In the genomic region with DNA sequence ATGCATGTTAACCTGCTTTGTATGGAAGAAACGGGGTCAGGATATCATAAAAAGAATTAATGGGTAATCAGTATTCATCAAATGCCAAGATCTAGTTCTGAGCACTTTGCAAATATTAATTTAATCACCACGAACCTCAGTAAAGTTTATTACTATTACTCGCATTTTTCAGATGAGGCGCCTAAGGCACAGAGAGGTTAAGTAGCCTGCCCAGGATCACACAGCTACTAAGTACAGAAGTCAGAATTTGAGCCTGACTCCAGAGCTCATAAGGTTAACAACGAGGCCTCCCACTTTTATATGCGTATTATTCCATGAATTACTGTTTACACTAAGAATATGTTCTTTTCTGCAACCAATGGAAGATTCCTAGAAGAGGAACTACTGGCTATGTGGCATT, we compare ENCODE assay signal across 9 cellular contexts.
A peak's percentile ranks its signal among the peaks of the same experiment; 100 is the strongest.
DNase-seq lines count a peak whose midpoint lies in the region; ATAC-seq and TF ChIP-seq lines count a peak whose summit lies in the region.
"Had no signal": no experiment of that assay in that cellular context is flagged by ENCODE, and none has a peak within 500 bp of the region (broad histone marks: within the 10 kb centered on the region; RNA-seq: fewer than 3 reads in every experiment).

No MANE protein-coding gene starts in this region.

- peak overlapping the region; percentile 67 for H3K4me3 Mint-ChIP-seq in activated naive CD8-positive, alpha-beta T cell treated with anti-CD3 and anti-CD28 coated beads, Interleukin-2, amount 50 U/mL, for 24 hours
- peak overlapping the region; percentile 68 for H3K4me3 Mint-ChIP-seq in mesothelial cell of epicardium

- DNase-seq in left ventricle myocardium inferior (no peak), Right ventricle myocardium inferior (ENCODE audit: missing footprints) (no peak), mesothelial cell of epicardium (ENCODE audit: low spot score in 2 of 2, unreplicated experiment in 2 of 2) (no peak), vagina (ENCODE audit: extremely low spot score in 2 of 2) (no peak), NCI-H2081 treated with DMSO at 0.1 percent for 48 hours (lab: John Stamatoyannopoulos, UW) (no peak), WERI-Rb-1 (no peak)
- no peak for DNase-seq in activated naive CD8-positive, alpha-beta T cell treated with anti-CD3 and anti-CD28 coated beads, Interleukin-2, amount 50 U/mL, for 24 hours
- DNase-seq: IMR-90 had no signal

- H3K36me3 Mint-ChIP-seq in activated naive CD8-positive, alpha-beta T cell treated with anti-CD3 and anti-CD28 coated beads, Interleukin-2, amount 50 U/mL, for 24 hours (ENCODE audit: low read depth), result no peaks in the 10 kb centered on the region
- no peaks in the 10 kb centered on the region for H3K36me3 Mint-ChIP-seq in mesothelial cell of epicardium

- H3K4me3 ChIP-seq in left ventricle myocardium inferior (peak overlapping the region; percentile 69), vagina (no peak overlapping the region), WERI-Rb-1 (ENCODE audit: low read depth, low read length) (no peak overlapping the region)

- H3K27me3 Mint-ChIP-seq in activated naive CD8-positive, alpha-beta T cell treated with anti-CD3 and anti-CD28 coated beads, Interleukin-2, amount 50 U/mL, for 24 hours, result no peaks in the 10 kb centered on the region
- H3K27me3 Mint-ChIP-seq in mesothelial cell of epicardium (ENCODE audit: low read depth), result peaks cover 4% of the 10 kb centered on the region

- TF ChIP-seq CTCF in left ventricle myocardium inferior (IDR thresholded peaks at IDR 0.05; ENCODE audit: borderline replicate concordance) (no peak), mesothelial cell of epicardium (IDR thresholded peaks at IDR 0.05; ENCODE audit: unreplicated experiment) (no peak), vagina (IDR thresholded peaks at IDR 0.05) (no peak), WERI-Rb-1 (IDR thresholded peaks at IDR 0.05; ENCODE audit: low read depth, low read length) (no peak)

- H3K9me3 Mint-ChIP-seq in activated naive CD8-positive, alpha-beta T cell treated with anti-CD3 and anti-CD28 coated beads, Interleukin-2, amount 50 U/mL, for 24 hours, result no peaks in the 10 kb centered on the region
- H3K9me3 Mint-ChIP-seq in mesothelial cell of epicardium, result no peaks in the 10 kb centered on the region

- ATAC-seq in Right ventricle myocardium inferior, result no peak
- no peak for ATAC-seq in activated naive CD8-positive, alpha-beta T cell treated with anti-CD3 and anti-CD28 coated beads, Interleukin-2, amount 50 U/mL, for 24 hours
- no peak for ATAC-seq in HG02981 (IDR thresholded peaks at IDR 0.05; ENCODE audit: unreplicated experiment)

- intact Hi-C loops in left ventricle myocardium inferior (cut with micrococcal nuclease) (no loop called here), Right ventricle myocardium inferior (cut with DNase I) (loop anchor here (5.0 kb wide), 2 partner anchors 45 to 180 kb away; no protein-coding TSS in a partner anchor), vagina (cut with DNase I) (loop anchor here (10.0 kb wide), 1 partner anchor 218 kb away; no protein-coding TSS in a partner anchor)

- H3K4me1 Mint-ChIP-seq in activated naive CD8-positive, alpha-beta T cell treated with anti-CD3 and anti-CD28 coated beads, Interleukin-2, amount 50 U/mL, for 24 hours, result peaks cover 16% of the 10 kb centered on the region
- peaks cover 22% of the 10 kb centered on the region for H3K4me1 Mint-ChIP-seq in mesothelial cell of epicardium

- no peaks in the 10 kb centered on the region for H3K9me3 ChIP-seq in left ventricle myocardium inferior (replicated peaks)
- no peaks in the 10 kb centered on the region for H3K9me3 ChIP-seq in vagina
- H3K9me3 ChIP-seq in WERI-Rb-1 (ENCODE audit: severe bottlenecking), result no peaks in the 10 kb centered on the region

- no peaks in the 10 kb centered on the region for H3K36me3 ChIP-seq in left ventricle myocardium inferior
- no peaks in the 10 kb centered on the region for H3K36me3 ChIP-seq in vagina
- no peaks in the 10 kb centered on the region for H3K36me3 ChIP-seq in WERI-Rb-1

- H3K27me3 ChIP-seq in left ventricle myocardium inferior (ENCODE audit: low read depth) (no peaks in the 10 kb centered on the region), vagina (no peaks in the 10 kb centered on the region), WERI-Rb-1 (ENCODE audit: insufficient read depth, low read depth, severe bottlenecking) (peaks cover 22% of the 10 kb centered on the region)

- no peak for TF ChIP-seq POLR2A in vagina (IDR thresholded peaks at IDR 0.05)

- H3K4me1 ChIP-seq in left ventricle myocardium inferior, result peaks cover 52% of the 10 kb centered on the region
- H3K4me1 ChIP-seq in vagina, result peaks cover 34% of the 10 kb centered on the region

- no peak overlapping the region for H3K27ac Mint-ChIP-seq in activated naive CD8-positive, alpha-beta T cell treated with anti-CD3 and anti-CD28 coated beads, Interleukin-2, amount 50 U/mL, for 24 hours
- no peak overlapping the region for H3K27ac Mint-ChIP-seq in mesothelial cell of epicardium

- H3K27ac ChIP-seq in left ventricle myocardium inferior (replicated peaks) (peak overlapping the region; percentile 98), vagina (peak overlapping the region; percentile 96), WERI-Rb-1 (no peak overlapping the region)
